1 cellular context compared by ENCODE assay signal in genomic region chr7:51732066-51732465, GRCh38.
TF ChIP-seq lines count a peak whose summit lies in the region.

No MANE protein-coding gene starts in this region.

TF ChIP-seq in GM23338, 12 proteins besides CTCF, POLR2A, EP300 and RAD21 (continued from another document):
- TF ChIP-seq REST (IDR thresholded peaks at IDR 0.05; ENCODE audit: unreplicated experiment) (no peak), JUNB (IDR thresholded peaks at IDR 0.05; ENCODE audit: unreplicated experiment) (no peak), ZNF114 (CRISPR knock-in tag; IDR thresholded peaks at IDR 0.05) (no peak), CREB1 (CRISPR knock-in tag; IDR thresholded peaks at IDR 0.05; ENCODE audit: low read depth) (no peak), EZH2 (IDR thresholded peaks at IDR 0.05; ENCODE audit: low read depth, unreplicated experiment) (no peak)
